In the genomic region with DNA sequence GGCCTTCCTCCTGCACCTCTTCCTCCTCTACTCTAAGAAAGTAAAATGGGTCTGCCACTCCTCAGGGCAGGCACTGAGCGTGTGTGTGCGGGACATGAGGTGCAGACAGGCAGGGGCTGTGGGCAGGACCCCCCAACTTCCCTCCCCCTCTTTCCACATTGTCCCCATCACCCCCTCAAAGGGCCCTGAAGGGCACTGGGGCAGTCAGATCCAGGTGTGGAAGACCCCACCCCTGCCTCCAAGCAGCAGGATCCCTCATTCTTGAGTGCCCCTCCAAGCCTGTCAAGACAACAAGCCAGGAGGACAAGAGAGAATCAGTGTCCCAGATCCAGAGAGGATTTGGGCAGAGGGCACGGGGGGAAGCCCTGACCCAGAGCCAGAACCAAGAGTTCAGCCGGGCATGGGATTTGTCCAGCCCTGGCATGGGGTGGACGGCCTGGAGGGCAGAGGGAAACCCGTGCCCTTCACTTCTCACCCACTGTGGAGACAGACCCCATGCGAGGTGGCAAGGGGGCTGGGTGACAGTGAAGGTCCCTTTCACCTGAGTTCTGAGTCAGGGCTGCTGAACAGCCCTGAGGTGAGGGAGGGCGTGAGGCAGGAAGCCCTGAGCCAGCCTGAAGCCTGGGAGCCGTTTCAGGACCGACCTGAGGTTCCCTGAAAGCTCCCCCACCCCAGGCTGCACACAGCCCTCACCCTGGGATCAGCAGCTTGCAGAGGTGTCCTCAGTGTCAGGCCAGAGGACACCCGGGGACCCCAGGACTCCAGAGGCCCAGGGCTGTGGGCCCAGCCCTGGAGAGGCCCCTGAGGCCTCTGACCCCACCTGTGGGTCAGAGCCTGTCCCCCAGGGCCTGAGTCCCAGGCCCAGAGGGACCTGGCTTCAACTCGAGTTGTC, we compare ENCODE assay signal across 1 cellular context.
TF ChIP-seq lines count a peak whose summit lies in the region.

No MANE protein-coding gene starts in this region.

TF ChIP-seq in GM23338, 12 proteins besides CTCF, POLR2A, EP300 and RAD21:
- TF ChIP-seq STAT1 (IDR thresholded peaks at IDR 0.05; ENCODE audit: unreplicated experiment) (no peak), POLR2AphosphoS5 (IDR thresholded peaks at IDR 0.05; ENCODE audit: low read depth) (no peak), ZNF331 (CRISPR knock-in tag; IDR thresholded peaks at IDR 0.05; ENCODE audit: low read depth) (no peak), ZNF114 (CRISPR knock-in tag; IDR thresholded peaks at IDR 0.05) (no peak), EZH2phosphoT487 (IDR thresholded peaks at IDR 0.05; ENCODE audit: unreplicated experiment) (no peak), ETS1 (IDR thresholded peaks at IDR 0.05) (no peak), NANOG (IDR thresholded peaks at IDR 0.05; ENCODE audit: borderline replicate concordance) (no peak), EZH2 (IDR thresholded peaks at IDR 0.05; ENCODE audit: low read depth, unreplicated experiment) (no peak)
- TF ChIP-seq, protein P1, sequence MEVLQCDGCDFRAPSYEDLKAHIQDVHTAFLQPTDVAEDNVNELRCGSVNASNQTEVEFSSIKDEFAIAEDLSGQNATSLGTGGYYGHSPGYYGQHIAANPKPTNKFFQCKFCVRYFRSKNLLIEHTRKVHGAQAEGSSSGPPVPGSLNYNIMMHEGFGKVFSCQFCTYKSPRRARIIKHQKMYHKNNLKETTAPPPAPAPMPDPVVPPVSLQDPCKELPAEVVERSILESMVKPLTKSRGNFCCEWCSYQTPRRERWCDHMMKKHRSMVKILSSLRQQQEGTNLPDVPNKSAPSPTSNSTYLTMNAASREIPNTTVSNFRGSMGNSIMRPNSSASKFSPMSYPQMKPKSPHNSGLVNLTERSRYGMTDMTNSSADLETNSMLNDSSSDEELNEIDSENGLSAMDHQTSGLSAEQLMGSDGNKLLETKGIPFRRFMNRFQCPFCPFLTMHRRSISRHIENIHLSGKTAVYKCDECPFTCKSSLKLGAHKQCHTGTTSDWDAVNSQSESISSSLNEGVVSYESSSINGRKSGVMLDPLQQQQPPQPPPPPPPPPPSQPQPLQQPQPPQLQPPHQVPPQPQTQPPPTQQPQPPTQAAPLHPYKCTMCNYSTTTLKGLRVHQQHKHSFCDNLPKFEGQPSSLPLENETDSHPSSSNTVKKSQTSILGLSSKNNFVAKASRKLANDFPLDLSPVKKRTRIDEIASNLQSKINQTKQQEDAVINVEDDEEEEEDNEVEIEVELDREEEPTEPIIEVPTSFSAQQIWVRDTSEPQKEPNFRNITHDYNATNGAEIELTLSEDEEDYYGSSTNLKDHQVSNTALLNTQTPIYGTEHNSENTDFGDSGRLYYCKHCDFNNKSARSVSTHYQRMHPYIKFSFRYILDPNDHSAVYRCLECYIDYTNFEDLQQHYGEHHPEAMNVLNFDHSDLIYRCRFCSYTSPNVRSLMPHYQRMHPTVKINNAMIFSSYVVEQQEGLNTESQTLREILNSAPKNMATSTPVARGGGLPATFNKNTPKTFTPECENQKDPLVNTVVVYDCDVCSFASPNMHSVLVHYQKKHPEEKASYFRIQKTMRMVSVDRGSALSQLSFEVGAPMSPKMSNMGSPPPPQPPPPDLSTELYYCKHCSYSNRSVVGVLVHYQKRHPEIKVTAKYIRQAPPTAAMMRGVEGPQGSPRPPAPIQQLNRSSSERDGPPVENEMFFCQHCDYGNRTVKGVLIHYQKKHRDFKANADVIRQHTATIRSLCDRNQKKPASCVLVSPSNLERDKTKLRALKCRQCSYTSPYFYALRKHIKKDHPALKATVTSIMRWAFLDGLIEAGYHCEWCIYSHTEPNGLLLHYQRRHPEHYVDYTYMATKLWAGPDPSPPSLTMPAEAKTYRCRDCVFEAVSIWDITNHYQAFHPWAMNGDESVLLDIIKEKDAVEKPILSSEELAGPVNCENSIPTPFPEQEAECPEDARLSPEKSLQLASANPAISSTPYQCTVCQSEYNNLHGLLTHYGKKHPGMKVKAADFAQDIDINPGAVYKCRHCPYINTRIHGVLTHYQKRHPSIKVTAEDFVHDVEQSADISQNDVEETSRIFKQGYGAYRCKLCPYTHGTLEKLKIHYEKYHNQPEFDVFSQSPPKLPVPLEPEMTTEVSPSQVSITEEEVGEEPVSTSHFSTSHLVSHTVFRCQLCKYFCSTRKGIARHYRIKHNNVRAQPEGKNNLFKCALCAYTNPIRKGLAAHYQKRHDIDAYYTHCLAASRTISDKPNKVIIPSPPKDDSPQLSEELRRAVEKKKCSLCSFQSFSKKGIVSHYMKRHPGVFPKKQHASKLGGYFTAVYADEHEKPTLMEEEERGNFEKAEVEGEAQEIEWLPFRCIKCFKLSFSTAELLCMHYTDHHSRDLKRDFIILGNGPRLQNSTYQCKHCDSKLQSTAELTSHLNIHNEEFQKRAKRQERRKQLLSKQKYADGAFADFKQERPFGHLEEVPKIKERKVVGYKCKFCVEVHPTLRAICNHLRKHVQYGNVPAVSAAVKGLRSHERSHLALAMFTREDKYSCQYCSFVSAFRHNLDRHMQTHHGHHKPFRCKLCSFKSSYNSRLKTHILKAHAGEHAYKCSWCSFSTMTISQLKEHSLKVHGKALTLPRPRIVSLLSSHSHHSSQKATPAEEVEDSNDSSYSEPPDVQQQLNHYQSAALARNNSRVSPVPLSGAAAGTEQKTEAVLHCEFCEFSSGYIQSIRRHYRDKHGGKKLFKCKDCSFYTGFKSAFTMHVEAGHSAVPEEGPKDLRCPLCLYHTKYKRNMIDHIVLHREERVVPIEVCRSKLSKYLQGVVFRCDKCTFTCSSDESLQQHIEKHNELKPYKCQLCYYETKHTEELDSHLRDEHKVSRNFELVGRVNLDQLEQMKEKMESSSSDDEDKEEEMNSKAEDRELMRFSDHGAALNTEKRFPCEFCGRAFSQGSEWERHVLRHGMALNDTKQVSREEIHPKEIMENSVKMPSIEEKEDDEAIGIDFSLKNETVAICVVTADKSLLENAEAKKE (CRISPR knock-in tag; IDR thresholded peaks at IDR 0.05): no peak
- TF ChIP-seq, protein P2, sequence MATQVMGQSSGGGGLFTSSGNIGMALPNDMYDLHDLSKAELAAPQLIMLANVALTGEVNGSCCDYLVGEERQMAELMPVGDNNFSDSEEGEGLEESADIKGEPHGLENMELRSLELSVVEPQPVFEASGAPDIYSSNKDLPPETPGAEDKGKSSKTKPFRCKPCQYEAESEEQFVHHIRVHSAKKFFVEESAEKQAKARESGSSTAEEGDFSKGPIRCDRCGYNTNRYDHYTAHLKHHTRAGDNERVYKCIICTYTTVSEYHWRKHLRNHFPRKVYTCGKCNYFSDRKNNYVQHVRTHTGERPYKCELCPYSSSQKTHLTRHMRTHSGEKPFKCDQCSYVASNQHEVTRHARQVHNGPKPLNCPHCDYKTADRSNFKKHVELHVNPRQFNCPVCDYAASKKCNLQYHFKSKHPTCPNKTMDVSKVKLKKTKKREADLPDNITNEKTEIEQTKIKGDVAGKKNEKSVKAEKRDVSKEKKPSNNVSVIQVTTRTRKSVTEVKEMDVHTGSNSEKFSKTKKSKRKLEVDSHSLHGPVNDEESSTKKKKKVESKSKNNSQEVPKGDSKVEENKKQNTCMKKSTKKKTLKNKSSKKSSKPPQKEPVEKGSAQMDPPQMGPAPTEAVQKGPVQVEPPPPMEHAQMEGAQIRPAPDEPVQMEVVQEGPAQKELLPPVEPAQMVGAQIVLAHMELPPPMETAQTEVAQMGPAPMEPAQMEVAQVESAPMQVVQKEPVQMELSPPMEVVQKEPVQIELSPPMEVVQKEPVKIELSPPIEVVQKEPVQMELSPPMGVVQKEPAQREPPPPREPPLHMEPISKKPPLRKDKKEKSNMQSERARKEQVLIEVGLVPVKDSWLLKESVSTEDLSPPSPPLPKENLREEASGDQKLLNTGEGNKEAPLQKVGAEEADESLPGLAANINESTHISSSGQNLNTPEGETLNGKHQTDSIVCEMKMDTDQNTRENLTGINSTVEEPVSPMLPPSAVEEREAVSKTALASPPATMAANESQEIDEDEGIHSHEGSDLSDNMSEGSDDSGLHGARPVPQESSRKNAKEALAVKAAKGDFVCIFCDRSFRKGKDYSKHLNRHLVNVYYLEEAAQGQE (IDR thresholded peaks at IDR 0.05; ENCODE audit: unreplicated experiment): no peak
